In the genomic region with DNA sequence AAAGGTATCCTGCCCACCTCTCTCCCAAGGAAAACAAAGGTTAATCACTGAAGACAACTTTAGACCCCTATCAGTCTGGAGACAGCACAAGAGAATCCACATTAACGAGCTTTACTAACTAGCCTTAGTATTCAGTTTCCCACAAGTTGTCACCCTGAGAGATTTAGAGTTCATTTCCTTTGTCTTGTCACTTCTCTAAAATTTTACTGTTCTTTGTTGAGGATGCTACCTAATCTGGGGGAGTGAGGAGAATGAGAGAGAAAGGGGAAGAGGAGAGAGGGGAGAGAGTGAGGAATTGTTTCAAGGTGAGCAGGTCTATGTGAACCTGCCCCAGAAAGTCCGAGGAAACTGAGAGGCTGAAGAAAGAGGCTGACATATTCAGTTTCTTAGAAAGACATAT, we compare ENCODE assay signal across 22 cellular contexts. TPM values are rescaled to one million over a fixed set of nuclear protein-coding genes. Genes with fewer than 3 reads are reported as not detected.
DNase-seq lines count a peak whose midpoint lies in the region; ATAC-seq and TF ChIP-seq lines count a peak whose summit lies in the region.
"Had no signal": no experiment of that assay in that cellular context is flagged by ENCODE, and none has a peak within 500 bp of the region (broad histone marks: within the 10 kb centered on the region; RNA-seq: fewer than 3 reads in every experiment).

No MANE protein-coding gene starts in this region.

- TF ChIP-seq CTCF in OCI-LY7 (conservative IDR thresholded peaks at IDR 0.05; ENCODE audit: low read length) (no peak), uterus (IDR thresholded peaks at IDR 0.05) (no peak)

- H3K27ac Mint-ChIP-seq in stimulated activated naive CD8-positive, alpha-beta T cell treated with anti-CD3 and anti-CD28 coated beads, Interleukin-15, Interleukin-2, amounts not matched to agents 100 ng/mL and 50 ng/mL, for 24 hours: peak overlapping the region; percentile 47
- peak overlapping the region; percentile 30 for H3K27ac Mint-ChIP-seq in dendritic cell treated with granulocyte-macrophage colony-stimulating factor and Interleukin-4, amounts not matched to agents 40 ng/mL and 50 ng/mL, for 4 days
- H3K27ac Mint-ChIP-seq in CD4-positive, alpha-beta memory T cell: peak overlapping the region in 3 of 7 donors; percentile 19 to 31 (median 23)
- H3K27ac Mint-ChIP-seq: type B pancreatic cell had no signal

- no peaks in the 10 kb centered on the region for H3K27me3 Mint-ChIP-seq in stimulated activated naive CD8-positive, alpha-beta T cell treated with anti-CD3 and anti-CD28 coated beads, Interleukin-15, Interleukin-2, amounts not matched to agents 100 ng/mL and 50 ng/mL, for 24 hours
- H3K27me3 Mint-ChIP-seq in dendritic cell treated with granulocyte-macrophage colony-stimulating factor and Interleukin-4, amounts not matched to agents 40 ng/mL and 50 ng/mL, for 4 days: no peaks in the 10 kb centered on the region
- no peaks in the 10 kb centered on the region for H3K27me3 Mint-ChIP-seq in CD4-positive, alpha-beta memory T cell
- H3K27me3 Mint-ChIP-seq: activated naive CD8-positive, alpha-beta T cell; type B pancreatic cell had no signal

- H3K4me1 ChIP-seq in OCI-LY7 (ENCODE audit: insufficient read depth, low read length, poor library complexity, severe bottlenecking): peaks cover 39% of the 10 kb centered on the region
- H3K4me1 ChIP-seq in CD4-positive, alpha-beta memory T cell (ENCODE audit: insufficient read depth, low read length): peaks cover 14% of the 10 kb centered on the region
- H3K4me1 ChIP-seq in uterus: no peaks in the 10 kb centered on the region
- H3K4me1 ChIP-seq: esophagus muscularis mucosa, Peyer's patch had no signal

- H3K4me3 ChIP-seq in OCI-LY7 (ENCODE audit: low read depth, low read length, poor library complexity, severe bottlenecking) (no peak overlapping the region), uterus (no peak overlapping the region)
- H3K4me3 ChIP-seq in CD4-positive, alpha-beta memory T cell (ENCODE audit: low read length in 2 of 2): no peak overlapping the region
- H3K4me3 ChIP-seq: esophagus muscularis mucosa, Peyer's patch had no signal

- no peaks in the 10 kb centered on the region for H3K9me2 ChIP-seq in OCI-LY7 (ENCODE audit: insufficient read depth, low read length)
- H3K9me2 ChIP-seq: SK-N-SH had no signal

- H3K79me2 ChIP-seq in OCI-LY7 (ENCODE audit: insufficient read depth, low read depth, low read length): no peaks in the 10 kb centered on the region

- no peaks in the 10 kb centered on the region for H3K36me3 ChIP-seq in OCI-LY7 (ENCODE audit: insufficient read depth, low read length)
- H3K36me3 ChIP-seq in CD4-positive, alpha-beta memory T cell (ENCODE audit: insufficient read depth, low read length): no peaks in the 10 kb centered on the region
- no peaks in the 10 kb centered on the region for H3K36me3 ChIP-seq in uterus
- H3K36me3 ChIP-seq: Peyer's patch had no signal

- TF ChIP-seq POLR2A in uterus (IDR thresholded peaks at IDR 0.05): no peak

- H3K27ac ChIP-seq in OCI-LY7 (ENCODE audit: low read depth, low read length, poor library complexity, severe bottlenecking) (peak overlapping the region; percentile 44), uterus (no peak overlapping the region)
- no peak overlapping the region for H3K27ac ChIP-seq in CD4-positive, alpha-beta memory T cell (ENCODE audit: low read depth, low read length)
- H3K27ac ChIP-seq: esophagus muscularis mucosa, KMS-11 had no signal

- POLR2A ChIA-PET in OCI-LY7 (lab: Charles Lee): interaction anchor here (0.7 to 1.8 kb wide), 6 partner anchors 12 to 29 kb away, joined by 3 to 9 read pairs (median 4); partner anchors contain the start of genes C2orf76 and DBI
- POLR2A ChIA-PET in CD4-positive, alpha-beta memory T cell (lab: Charles Lee; ENCODE audit: partially characterized antibody): no interaction called here

- BruUV-seq in OCI-LY7 (replicated peaks; lab: Mats Ljungman, UMichigan): no TSS peak

- no peak for DNase-seq in stimulated activated naive CD8-positive, alpha-beta T cell treated with anti-CD3 and anti-CD28 coated beads, Interleukin-15, Interleukin-2, amounts not matched to agents 100 U/mL and 50 U/mL, for 24 hours
- no peak for DNase-seq in OCI-LY7 (ENCODE audit: low spot score)
- no peak for DNase-seq in CD4-positive, alpha-beta memory T cell
- no peak for DNase-seq in NCI-H1105 treated with DMSO at 0.1 percent for 48 hours (lab: John Stamatoyannopoulos, UW)
- no peak for DNase-seq in uterus
- DNase-seq: activated CD4-positive, alpha-beta T cell treated with anti-CD3 and anti-CD28 coated beads, Interleukin-2, amount 50 U/mL, for 48 hours; activated T-cell treated with anti-CD3 and anti-CD28 coated beads, Interleukin-2, amount 50 U/mL, for 1 hour; HCEC 1CT; left cardiac atrium; NCI-H1436; nucleus accumbens; Peyer's patch; retina; SK-N-SH; stimulated activated CD4-positive, alpha-beta T cell treated with anti-CD3 and anti-CD28 coated beads, Interleukin-12 subunit alpha, Interleukin-12 subunit beta, amount 100 ng/mL, for 4 hours had no signal

- peak overlapping the region; percentile 79; the same call in 1 of the 2 replicates for H2AFZ ChIP-seq in OCI-LY7 (ENCODE audit: low read length)

- CTCF ChIA-PET in OCI-LY7 (lab: Charles Lee; ENCODE audit: unreplicated experiment): no interaction called here
- CTCF ChIA-PET in CD4-positive, alpha-beta memory T cell (lab: Charles Lee; ENCODE audit: partially characterized antibody): no interaction called here

- no peaks in the 10 kb centered on the region for H3K9me3 Mint-ChIP-seq in stimulated activated naive CD8-positive, alpha-beta T cell treated with anti-CD3 and anti-CD28 coated beads, Interleukin-15, Interleukin-2, amounts not matched to agents 100 ng/mL and 50 ng/mL, for 24 hours
- no peaks in the 10 kb centered on the region for H3K9me3 Mint-ChIP-seq in dendritic cell treated with granulocyte-macrophage colony-stimulating factor and Interleukin-4, amounts not matched to agents 40 ng/mL and 50 ng/mL, for 4 days
- no peaks in the 10 kb centered on the region for H3K9me3 Mint-ChIP-seq in CD4-positive, alpha-beta memory T cell
- H3K9me3 Mint-ChIP-seq: type B pancreatic cell had no signal

- H3K27me3 ChIP-seq in CD4-positive, alpha-beta memory T cell (ENCODE audit: insufficient read depth, low read length): no peaks in the 10 kb centered on the region
- no peaks in the 10 kb centered on the region for H3K27me3 ChIP-seq in uterus
- H3K27me3 ChIP-seq: esophagus muscularis mucosa, Peyer's patch had no signal

- H3K4me2 ChIP-seq in OCI-LY7 (ENCODE audit: low read length): peak overlapping the region; percentile 52
- H3K4me2 ChIP-seq: KMS-11, SK-N-SH had no signal

- H3K4me3 Mint-ChIP-seq in stimulated activated naive CD8-positive, alpha-beta T cell treated with anti-CD3 and anti-CD28 coated beads, Interleukin-15, Interleukin-2, amounts not matched to agents 100 ng/mL and 50 ng/mL, for 24 hours: no peak overlapping the region
- no peak overlapping the region for H3K4me3 Mint-ChIP-seq in dendritic cell treated with granulocyte-macrophage colony-stimulating factor and Interleukin-4, amounts not matched to agents 40 ng/mL and 50 ng/mL, for 4 days
- H3K4me3 Mint-ChIP-seq in CD4-positive, alpha-beta memory T cell: peak overlapping the region in 1 of 8 donors; percentile 32
- H3K4me3 Mint-ChIP-seq: type B pancreatic cell had no signal

- no peak for ATAC-seq in stimulated activated naive CD8-positive, alpha-beta T cell treated with anti-CD3 and anti-CD28 coated beads, Interleukin-15, Interleukin-2, amounts not matched to agents 100 U/mL and 50 U/mL, for 24 hours
- ATAC-seq in HG03025 (IDR thresholded peaks at IDR 0.05; ENCODE audit: low FRiP score, unreplicated experiment): no peak
- ATAC-seq: left cardiac atrium had no signal

- H3K9me3 ChIP-seq in OCI-LY7 (ENCODE audit: low read length): no peaks in the 10 kb centered on the region
- no peaks in the 10 kb centered on the region for H3K9me3 ChIP-seq in CD4-positive, alpha-beta memory T cell (ENCODE audit: control insufficient read depth in 1 of 2, low read length in 2 of 2)
- no peaks in the 10 kb centered on the region for H3K9me3 ChIP-seq in uterus
- H3K9me3 ChIP-seq: esophagus muscularis mucosa, Peyer's patch, SK-N-SH had no signal

- H4K20me1 ChIP-seq in OCI-LY7 (ENCODE audit: insufficient read depth, low read length): no peaks in the 10 kb centered on the region

- peaks cover 21% of the 10 kb centered on the region for H3K4me1 Mint-ChIP-seq in stimulated activated naive CD8-positive, alpha-beta T cell treated with anti-CD3 and anti-CD28 coated beads, Interleukin-15, Interleukin-2, amounts not matched to agents 100 ng/mL and 50 ng/mL, for 24 hours (ENCODE audit: low read depth)
- peaks cover 21% of the 10 kb centered on the region for H3K4me1 Mint-ChIP-seq in dendritic cell treated with granulocyte-macrophage colony-stimulating factor and Interleukin-4, amounts not matched to agents 40 ng/mL and 50 ng/mL, for 4 days (ENCODE audit: low read depth)
- H3K4me1 Mint-ChIP-seq in CD4-positive, alpha-beta memory T cell: peaks cover 9 to 12% (median 11%) of the 10 kb centered on the region in 4 donors

- intact Hi-C loops in OCI-LY7 (cut with micrococcal nuclease; ENCODE audit: unreplicated experiment): no loop called here
- intact Hi-C loops in dendritic cell treated with granulocyte-macrophage colony-stimulating factor and Interleukin-4, amounts not matched to agents 40 ng/mL and 50 ng/mL, for 4 days (cut with micrococcal nuclease): loop anchor here (5.0 kb wide), 1 partner anchor 806 kb away; no protein-coding TSS in a partner anchor
- intact Hi-C loops in CD4-positive, alpha-beta memory T cell (cut with micrococcal nuclease): no loop called here
- intact Hi-C loops in uterus (cut with DNase I; ENCODE audit: low total_unique reads): no loop called here

- peaks cover 4% of the 10 kb centered on the region for H3K36me3 Mint-ChIP-seq in stimulated activated naive CD8-positive, alpha-beta T cell treated with anti-CD3 and anti-CD28 coated beads, Interleukin-15, Interleukin-2, amounts not matched to agents 100 ng/mL and 50 ng/mL, for 24 hours (ENCODE audit: low read depth)
- peaks cover 11% of the 10 kb centered on the region for H3K36me3 Mint-ChIP-seq in dendritic cell treated with granulocyte-macrophage colony-stimulating factor and Interleukin-4, amounts not matched to agents 40 ng/mL and 50 ng/mL, for 4 days (ENCODE audit: low read depth)
- peaks cover 9 to 30% of the 10 kb centered on the region in 2 donors for H3K36me3 Mint-ChIP-seq in CD4-positive, alpha-beta memory T cell

RNA-seq across cellular contexts. Expression of gene C2orf76, which starts 28.4 kb away (rescaled TPM):
- 14.2 and 15.4 TPM in 2 replicates for total RNA-seq in OCI-LY7 (2014; rRNA removed; shearing (Covaris generic))
- 17.7 and 22.5 TPM in 2 replicates for total RNA-seq in OCI-LY7 (2022)
- 1 to 10 TPM; 8.8 to 9.6 TPM for total RNA-seq in CD4-positive, alpha-beta memory T cell
- 10 to 100 TPM; 19.6 to 28.0 TPM for polyA plus RNA-seq in CD4-positive, alpha-beta memory T cell
- total RNA-seq in uterus: 10 to 100 TPM; 13.5 to 63.0 (median 21.5) TPM

RNA-seq across cellular contexts. Expression of gene DBI, which starts 28.5 kb away (rescaled TPM):
- 293 and 348 TPM in 2 replicates for total RNA-seq in OCI-LY7 (2014; rRNA removed; shearing (Covaris generic))
- total RNA-seq in OCI-LY7 (2022): 309 and 338 TPM in 2 replicates
- 10 to 100 TPM; 44.7 to 51.5 TPM for total RNA-seq in CD4-positive, alpha-beta memory T cell
- 100 to 1,000 TPM; 289 to 384 TPM for polyA plus RNA-seq in CD4-positive, alpha-beta memory T cell
- total RNA-seq in uterus: 10 to 100 TPM in 3 of 4 donors, 1 to 10 TPM in 1; 2.6 to 46.8 (median 33.7) TPM

Comparison
In these comparisons a context has a peak if more than half of its experiments do, and no peak if none do; other contexts are left out.
1. RNA of gene DBI, which starts 28.5 kb away (total RNA-seq): 293 to 348 TPM in OCI-LY7; 44.7 to 51.5 TPM in CD4-positive, alpha-beta memory T cell and 2.6 to 46.8 TPM in uterus; every median in the first group is over 4 times any median in the second.